In genomic region chr4:142372570-142373300, GRCh38 we compare ENCODE assay signal across 1 cellular context.
A peak's percentile ranks its signal among the peaks of the same experiment; 100 is the strongest.
TF ChIP-seq lines count a peak whose summit lies in the region.

No MANE protein-coding gene starts in this region.

TF ChIP-seq in neural cell, 6 proteins besides CTCF, POLR2A, EP300 and RAD21 (continued from another document):
- TF ChIP-seq, protein P1, sequence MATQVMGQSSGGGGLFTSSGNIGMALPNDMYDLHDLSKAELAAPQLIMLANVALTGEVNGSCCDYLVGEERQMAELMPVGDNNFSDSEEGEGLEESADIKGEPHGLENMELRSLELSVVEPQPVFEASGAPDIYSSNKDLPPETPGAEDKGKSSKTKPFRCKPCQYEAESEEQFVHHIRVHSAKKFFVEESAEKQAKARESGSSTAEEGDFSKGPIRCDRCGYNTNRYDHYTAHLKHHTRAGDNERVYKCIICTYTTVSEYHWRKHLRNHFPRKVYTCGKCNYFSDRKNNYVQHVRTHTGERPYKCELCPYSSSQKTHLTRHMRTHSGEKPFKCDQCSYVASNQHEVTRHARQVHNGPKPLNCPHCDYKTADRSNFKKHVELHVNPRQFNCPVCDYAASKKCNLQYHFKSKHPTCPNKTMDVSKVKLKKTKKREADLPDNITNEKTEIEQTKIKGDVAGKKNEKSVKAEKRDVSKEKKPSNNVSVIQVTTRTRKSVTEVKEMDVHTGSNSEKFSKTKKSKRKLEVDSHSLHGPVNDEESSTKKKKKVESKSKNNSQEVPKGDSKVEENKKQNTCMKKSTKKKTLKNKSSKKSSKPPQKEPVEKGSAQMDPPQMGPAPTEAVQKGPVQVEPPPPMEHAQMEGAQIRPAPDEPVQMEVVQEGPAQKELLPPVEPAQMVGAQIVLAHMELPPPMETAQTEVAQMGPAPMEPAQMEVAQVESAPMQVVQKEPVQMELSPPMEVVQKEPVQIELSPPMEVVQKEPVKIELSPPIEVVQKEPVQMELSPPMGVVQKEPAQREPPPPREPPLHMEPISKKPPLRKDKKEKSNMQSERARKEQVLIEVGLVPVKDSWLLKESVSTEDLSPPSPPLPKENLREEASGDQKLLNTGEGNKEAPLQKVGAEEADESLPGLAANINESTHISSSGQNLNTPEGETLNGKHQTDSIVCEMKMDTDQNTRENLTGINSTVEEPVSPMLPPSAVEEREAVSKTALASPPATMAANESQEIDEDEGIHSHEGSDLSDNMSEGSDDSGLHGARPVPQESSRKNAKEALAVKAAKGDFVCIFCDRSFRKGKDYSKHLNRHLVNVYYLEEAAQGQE (IDR thresholded peaks at IDR 0.05; ENCODE audit: borderline replicate concordance): peak; percentile 75
